In genomic region chr20:47391276-47392010, GRCh38 we compare ENCODE assay signal across 12 cellular contexts. TPM values are rescaled to one million over a fixed set of nuclear protein-coding genes. Genes with fewer than 3 reads are reported as not detected.
DNase-seq lines count a peak whose midpoint lies in the region; ATAC-seq and TF ChIP-seq lines count a peak whose summit lies in the region.
"Had no signal": no experiment of that assay in that cellular context is flagged by ENCODE, and none has a peak within 500 bp of the region (broad histone marks: within the 10 kb centered on the region; RNA-seq: fewer than 3 reads in every experiment).

No MANE protein-coding gene starts in this region.

- no peaks in the 10 kb centered on the region for H3K36me3 Mint-ChIP-seq in CD8-positive, alpha-beta memory T cell
- H3K36me3 Mint-ChIP-seq in activated naive CD8-positive, alpha-beta T cell treated with anti-CD3 and anti-CD28 coated beads, Interleukin-2, amount 50 U/mL, for 24 hours (ENCODE audit: low read depth): no peaks in the 10 kb centered on the region

- peak overlapping the region; percentile 52 for H3K56ac ChIP-seq in IMR-90 (ENCODE audit: extremely low read depth, insufficient read depth, low read length)

- CTCF ChIA-PET in CD8-positive, alpha-beta memory T cell (lab: Charles Lee): no interaction called here
- CTCF ChIA-PET in IMR-90 (lab: Yijun Ruan, JAX): interaction anchor here (0.6 to 1.4 kb wide), 3 partner anchors 7 to 229 kb away, joined by 3 to 4 read pairs (median 3); no protein-coding TSS in a partner anchor

- peak overlapping the region; percentile 64 for H3K4ac ChIP-seq in IMR-90 (ENCODE audit: low read depth, low read length)

- peak overlapping the region; percentile 68 for H3K27ac ChIP-seq in CD8-positive, alpha-beta memory T cell (ENCODE audit: low read depth, low read length)
- H3K27ac ChIP-seq in IMR-90 (ENCODE audit: insufficient read depth, low read length) (peak overlapping the region; percentile 77), neutrophil (peak overlapping the region; percentile 67), left lung (peak overlapping the region in 1 of 2 donors; percentile 63)
- H3K27ac ChIP-seq: colonic mucosa had no signal

- peak overlapping the region; percentile 79 for H4K91ac ChIP-seq in IMR-90 (ENCODE audit: insufficient read depth, low read depth, low read length)

- peaks cover 6% of the 10 kb centered on the region for H3K9me1 ChIP-seq in IMR-90 (ENCODE audit: insufficient read depth, low read length)

- H3K27me3 Mint-ChIP-seq in CD8-positive, alpha-beta memory T cell: no peaks in the 10 kb centered on the region
- H3K27me3 Mint-ChIP-seq in activated naive CD8-positive, alpha-beta T cell treated with anti-CD3 and anti-CD28 coated beads, Interleukin-2, amount 50 U/mL, for 24 hours: no peaks in the 10 kb centered on the region

- DNase-seq in CD8-positive, alpha-beta memory T cell: no peak
- DNase-seq in IMR-90 (no peak), left lung (no peak), EL (no peak), erythroblast (lab: John Stamatoyannopoulos, UW) (no peak)
- no peak for DNase-seq in activated naive CD8-positive, alpha-beta T cell treated with anti-CD3 and anti-CD28 coated beads, Interleukin-2, amount 50 U/mL, for 24 hours
- DNase-seq: activated CD4-positive, alpha-beta T cell treated with anti-CD3 and anti-CD28 coated beads for 1 hour; activated naive CD4-positive, alpha-beta T cell; KG1; NCI-H187 treated with DMSO at 0.1 percent for 48 hours had no signal

- peak overlapping the region; percentile 94 for H4K5ac ChIP-seq in IMR-90 (ENCODE audit: low read depth, low read length)

- no TSS peak for BruUV-seq in IMR-90 (replicated peaks; lab: Mats Ljungman, UMichigan)

- in situ Hi-C loops in IMR-90 (cut with MboI; ENCODE audit: low sequenced_read_pairs): no loop called here

- intact Hi-C loops in IMR-90 (cut with micrococcal nuclease) (loop anchor here (1.0 kb wide), 1 partner anchor 230 kb away; no protein-coding TSS in a partner anchor), left lung (cut with DNase I) (no loop called here)

- peak overlapping the region; percentile 68; the same call in 1 of the 3 replicates for H2BK15ac ChIP-seq in IMR-90 (ENCODE audit: low read depth, low read length)

- H3K4me1 ChIP-seq in CD8-positive, alpha-beta memory T cell (ENCODE audit: insufficient read depth, low read length): no peaks in the 10 kb centered on the region
- H3K4me1 ChIP-seq in IMR-90 (ENCODE audit: control insufficient read depth, insufficient read depth, low read length) (peaks cover 7% of the 10 kb centered on the region), neutrophil (ENCODE audit: control insufficient read depth in 1 of 2, insufficient read depth in 1 of 2, low read depth in 1 of 2, low read length in 1 of 2) (peaks cover 10 to 11% of the 10 kb centered on the region in 2 experiments), left lung (peaks cover 0 to 6% of the 10 kb centered on the region in 2 donors)
- H3K4me1 ChIP-seq: colonic mucosa had no signal

- no peak for TF ChIP-seq RAD21 in IMR-90 (IDR thresholded peaks at IDR 0.05; ENCODE audit: low read length)

- peak overlapping the region; percentile 62 for H3K18ac ChIP-seq in IMR-90 (ENCODE audit: low read depth, low read length)

- H3K4me1 Mint-ChIP-seq in CD8-positive, alpha-beta memory T cell: peaks cover 0 to 2% (median 0%) of the 10 kb centered on the region in 3 donors
- peaks cover 22% of the 10 kb centered on the region for H3K4me1 Mint-ChIP-seq in activated naive CD8-positive, alpha-beta T cell treated with anti-CD3 and anti-CD28 coated beads, Interleukin-2, amount 50 U/mL, for 24 hours

- H2BK5ac ChIP-seq in IMR-90 (ENCODE audit: low read depth, low read length, poor library complexity, severe bottlenecking): peak overlapping the region; percentile 70

- no peak overlapping the region for H3K9ac ChIP-seq in IMR-90 (ENCODE audit: low read depth, low read length)

- POLR2A ChIA-PET in CD8-positive, alpha-beta memory T cell (lab: Charles Lee): interaction anchor here (0.6 kb wide), 1 partner anchor 121 kb away, joined by 3 read pairs; no protein-coding TSS in a partner anchor
- POLR2A ChIA-PET in IMR-90 (lab: Charles Lee; ENCODE audit: unreplicated experiment): interaction anchor here (0.6 to 0.8 kb wide), 3 partner anchors 110 to 153 kb away, joined by 3 to 4 read pairs (median 4); partner anchors contain the start of gene NCOA3

- 70% methylated on average over 4 of the region's 6 CpGs; no CpG with 5 or more reads in 1 of the 2 experiments for WGBS in IMR-90 (ENCODE audit: extremely low coverage in 2 of 2, insufficient read length in 1 of 2), 2 experiments

- no peak overlapping the region for H3K4me2 ChIP-seq in IMR-90 (ENCODE audit: low read depth, low read length)

- TF ChIP-seq CTCF in IMR-90 (conservative IDR thresholded peaks at IDR 0.05; ENCODE audit: low read depth, low read length) (no peak), neutrophil (IDR thresholded peaks at IDR 0.05) (no peak), left lung (IDR thresholded peaks at IDR 0.05) (no peak)

- H3K9me3 Mint-ChIP-seq in CD8-positive, alpha-beta memory T cell: peaks cover 0 to 2% (median 0%) of the 10 kb centered on the region in 5 donors
- peaks cover 11% of the 10 kb centered on the region for H3K9me3 Mint-ChIP-seq in activated naive CD8-positive, alpha-beta T cell treated with anti-CD3 and anti-CD28 coated beads, Interleukin-2, amount 50 U/mL, for 24 hours

- H3K79me1 ChIP-seq in IMR-90 (ENCODE audit: low read depth in 1 of 2, low read length in 2 of 2): no peaks in the 10 kb centered on the region

- H2AK5ac ChIP-seq in IMR-90 (ENCODE audit: low read depth, low read length): no peak overlapping the region

- H4K8ac ChIP-seq in IMR-90 (ENCODE audit: low read depth in 2 of 2, low read length in 2 of 2): peak overlapping the region; percentile 63 to 97

- H3K14ac ChIP-seq in IMR-90 (replicated peaks; ENCODE audit: low read depth, low read length): peak overlapping the region; percentile 85

- H4K20me1 ChIP-seq in IMR-90 (ENCODE audit: insufficient read depth, low read length): no peaks in the 10 kb centered on the region

- peak overlapping the region; percentile 84 for H2BK120ac ChIP-seq in IMR-90 (ENCODE audit: low read depth, low read length)

- dilution Hi-C loops in IMR-90 (cut with HindIII; ENCODE audit: low sequenced_read_pairs, unreplicated experiment): loop anchor here (25.0 kb wide), 1 partner anchor 129 kb away; no protein-coding TSS in a partner anchor

- TF ChIP-seq POLR2A in IMR-90 (IDR thresholded peaks at IDR 0.05; ENCODE audit: low read depth, low read length) (no peak), erythroblast (IDR thresholded peaks at IDR 0.05; ENCODE audit: low read length) (no peak)

- H3K4me3 Mint-ChIP-seq in CD8-positive, alpha-beta memory T cell: no peak overlapping the region
- no peak overlapping the region for H3K4me3 Mint-ChIP-seq in activated naive CD8-positive, alpha-beta T cell treated with anti-CD3 and anti-CD28 coated beads, Interleukin-2, amount 50 U/mL, for 24 hours

- H3K27me3 ChIP-seq in CD8-positive, alpha-beta memory T cell (ENCODE audit: insufficient read depth, low read length, poor library complexity, severe bottlenecking): no peaks in the 10 kb centered on the region
- H3K27me3 ChIP-seq in IMR-90 (ENCODE audit: control insufficient read depth, insufficient read depth, low read length): no peaks in the 10 kb centered on the region
- no peaks in the 10 kb centered on the region for H3K27me3 ChIP-seq in neutrophil
- H3K27me3 ChIP-seq in left lung: no peaks in the 10 kb centered on the region
- H3K27me3 ChIP-seq: colonic mucosa had no signal

- peak overlapping the region; percentile 33 for H2AK9ac ChIP-seq in IMR-90 (replicated peaks; ENCODE audit: low read depth, low read length, poor library complexity)

- no peaks in the 10 kb centered on the region for H3K9me3 ChIP-seq in CD8-positive, alpha-beta memory T cell (ENCODE audit: low read length)
- H3K9me3 ChIP-seq in IMR-90 (ENCODE audit: control insufficient read depth, insufficient read depth, low read length): no peaks in the 10 kb centered on the region
- H3K9me3 ChIP-seq in neutrophil: no peaks in the 10 kb centered on the region
- no peaks in the 10 kb centered on the region for H3K9me3 ChIP-seq in left lung
- H3K9me3 ChIP-seq: colonic mucosa had no signal

- H2BK20ac ChIP-seq in IMR-90 (ENCODE audit: low read depth, low read length): peak overlapping the region; percentile 63

- peak overlapping the region in 2 of 8 donors; percentile 13 to 50 for H3K27ac Mint-ChIP-seq in CD8-positive, alpha-beta memory T cell
- peak overlapping the region; percentile 58 for H3K27ac Mint-ChIP-seq in activated naive CD8-positive, alpha-beta T cell treated with anti-CD3 and anti-CD28 coated beads, Interleukin-2, amount 50 U/mL, for 24 hours

- H3K4me3 ChIP-seq in CD8-positive, alpha-beta memory T cell (ENCODE audit: low read length): no peak overlapping the region
- H3K4me3 ChIP-seq in IMR-90 (ENCODE audit: insufficient read depth, low read depth, low read length): no peak overlapping the region
- no peak overlapping the region for H3K4me3 ChIP-seq in neutrophil (ENCODE audit: low read depth in 1 of 2, low read length in 1 of 2)
- no peak overlapping the region for H3K4me3 ChIP-seq in left lung
- H3K4me3 ChIP-seq: colonic mucosa had no signal

- H3K23ac ChIP-seq in IMR-90 (ENCODE audit: low read depth, low read length): peak overlapping the region; percentile 50; the same call in 1 of the 2 replicates

- H2AFZ ChIP-seq in IMR-90 (replicated peaks; ENCODE audit: low read length, poor library complexity): peak overlapping the region; percentile 84

- no peaks in the 10 kb centered on the region for H3K36me3 ChIP-seq in CD8-positive, alpha-beta memory T cell (ENCODE audit: insufficient read depth, low read length)
- H3K36me3 ChIP-seq in IMR-90 (ENCODE audit: control insufficient read depth, insufficient read depth, low read length) (no peaks in the 10 kb centered on the region), neutrophil (no peaks in the 10 kb centered on the region), left lung (no peaks in the 10 kb centered on the region)
- H3K36me3 ChIP-seq: colonic mucosa had no signal

- ATAC-seq in IMR-90 (ENCODE audit: low read depth) (no peak), left lung (no peak)
- no peak for ATAC-seq in activated naive CD8-positive, alpha-beta T cell treated with anti-CD3 and anti-CD28 coated beads, Interleukin-2, amount 50 U/mL, for 24 hours

TF ChIP-seq in IMR-90, 13 proteins besides CTCF, POLR2A, EP300 and RAD21:
- TF ChIP-seq SMC3 (IDR thresholded peaks at IDR 0.05; ENCODE audit: low read depth, low read length): no peak
- TF ChIP-seq CEBPB (IDR thresholded peaks at IDR 0.05; ENCODE audit: low read depth, low read length): no peak
- no peak for TF ChIP-seq FOS (IDR thresholded peaks at IDR 0.05; ENCODE audit: low read depth, low read length)
- TF ChIP-seq BHLHE40 (IDR thresholded peaks at IDR 0.05; ENCODE audit: low read depth, low read length): no peak

RNA-seq across cellular contexts. Expression of gene ZMYND8, which starts 34.9 kb away (rescaled TPM):
- total RNA-seq in CD8-positive, alpha-beta memory T cell: 10 to 100 TPM; 25.8 to 30.7 TPM
- 20.9 TPM for polyA plus RNA-seq in CD8-positive, alpha-beta memory T cell
- 23.6 and 24.0 TPM in 2 replicates for total RNA-seq in IMR-90 (2012; rRNA removed)
- polyA plus RNA-seq in IMR-90 (2012; rRNA removed): 28.2 and 28.3 TPM in 2 replicates
- 12.6 and 14.1 TPM in 2 replicates for polyA plus RNA-seq in IMR-90 (2012; cell fraction: cytosol; rRNA removed)
- 43.6 and 72.5 TPM in 2 replicates for polyA plus RNA-seq in IMR-90 (2012; cell fraction: nucleus; rRNA removed; ENCODE audit: low replicate concordance)
- 10 to 100 TPM; 38.9 to 39.8 TPM for total RNA-seq in left lung
